8 cellular contexts compared by ENCODE assay signal in the genomic region with DNA sequence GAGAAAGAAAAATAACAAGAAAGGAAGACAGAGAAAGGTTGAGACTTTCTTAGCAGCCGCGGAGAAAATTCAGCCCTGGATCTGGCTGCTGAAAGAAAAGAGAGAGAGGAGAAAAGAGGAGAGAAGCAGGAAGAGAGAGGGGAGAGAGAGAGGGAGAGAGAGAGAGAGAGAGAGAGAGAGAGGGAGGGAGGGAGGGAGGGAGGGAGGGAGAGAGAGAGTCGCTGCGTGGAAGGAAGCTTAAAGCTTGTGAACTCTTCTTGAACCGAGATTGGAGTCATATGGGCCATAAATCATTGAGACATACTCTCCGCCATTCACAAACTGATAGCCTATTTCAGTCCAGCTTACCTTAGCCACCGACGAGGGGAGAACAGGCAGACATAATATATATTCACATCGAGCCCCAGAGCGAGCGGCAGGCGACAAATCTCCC. TPM values are rescaled to one million over a fixed set of nuclear protein-coding genes. Genes with fewer than 3 reads are reported as not detected.
DNase-seq lines count a peak whose midpoint lies in the region; ATAC-seq and TF ChIP-seq lines count a peak whose summit lies in the region.

No MANE protein-coding gene starts in this region.

- DNase-seq in SK-N-SH (no peak), NCI-H774 (lab: John Stamatoyannopoulos, UW) (peak; percentile 78), epithelial cell of esophagus (ENCODE audit: low read depth) (peak; percentile 45), nephron progenitor cell (no peak)
- no peak for DNase-seq in activated CD8-positive, alpha-beta memory T cell treated with anti-CD3 and anti-CD28 coated beads for 24 hours

- POLR2A ChIA-PET in SK-N-SH (lab: Yijun Ruan, JAX): no interaction called here

- 0 out of 2 replicates have a peak overlapping the region, but pooled peaks have one; percentile 56 for H2AFZ ChIP-seq in SK-N-SH (ENCODE audit: low read depth)

- TF ChIP-seq CTCF in SK-N-SH (IDR thresholded peaks at IDR 0.05): no peak
- no peak for TF ChIP-seq CTCF in epithelial cell of esophagus (IDR thresholded peaks at IDR 0.05; ENCODE audit: insufficient read depth, low read depth, low read length, missing control alignments)
- TF ChIP-seq CTCF in nephron progenitor cell (IDR thresholded peaks at IDR 0.05): no peak

- H3K27ac Mint-ChIP-seq in nephron progenitor cell: peak overlapping the region; percentile 99

- peaks cover 96% of the 10 kb centered on the region for H3K4me1 Mint-ChIP-seq in nephron progenitor cell

- H3K4me3 ChIP-seq in SK-N-SH (ENCODE audit: low read depth in 2 of 2, low read length in 1 of 2): no peak overlapping the region
- peak overlapping the region; percentile 36 for H3K4me3 ChIP-seq in epithelial cell of esophagus (ENCODE audit: low read length)

- peaks cover 45% of the 10 kb centered on the region for H3K36me3 Mint-ChIP-seq in nephron progenitor cell (ENCODE audit: low read depth)

- H4K20me1 ChIP-seq in SK-N-SH (ENCODE audit: insufficient read depth): peaks cover 2% of the 10 kb centered on the region; the same call in 1 of the 2 replicates

- H3K4me1 ChIP-seq in SK-N-SH (ENCODE audit: control insufficient read depth in 1 of 2, insufficient read depth in 2 of 2, low read depth in 1 of 2, low read length in 1 of 2): no peaks in the 10 kb centered on the region

- peaks cover 97% of the 10 kb centered on the region for H3K27me3 ChIP-seq in SK-N-SH (ENCODE audit: insufficient read depth)

- no peak for TF ChIP-seq RAD21 in SK-N-SH (IDR thresholded peaks at IDR 0.05; ENCODE audit: low read length)

- H3K9me3 ChIP-seq in SK-N-SH: no peaks in the 10 kb centered on the region

- no peaks in the 10 kb centered on the region for H3F3A ChIP-seq in SK-N-SH (replicated peaks; ENCODE audit: insufficient read depth)

- H3K9me2 ChIP-seq in SK-N-SH: no peaks in the 10 kb centered on the region

- no peaks in the 10 kb centered on the region for H3K27me3 Mint-ChIP-seq in nephron progenitor cell (ENCODE audit: low read depth, poor library complexity)

- CTCF ChIA-PET in SK-N-SH (lab: Yijun Ruan, JAX): interaction anchor here (1.3 to 2.0 kb wide), 2 partner anchors 38 to 203 kb away, joined by 3 to 10 read pairs; no protein-coding TSS in a partner anchor

- no peak for TF ChIP-seq EP300 in SK-N-SH (IDR thresholded peaks at IDR 0.05; ENCODE audit: borderline replicate concordance in 1 of 2, low read depth in 1 of 2, low read length in 1 of 2)

- WGBS in SK-N-SH (ENCODE audit: low lambda C conversion rate): 8% methylated on average over 12 of the region's 12 CpGs

- no peaks in the 10 kb centered on the region for H3K9me3 Mint-ChIP-seq in nephron progenitor cell

- no peak overlapping the region; the same call in 1 of the 2 replicates for H3K9ac ChIP-seq in SK-N-SH

- no peak for ATAC-seq in SK-N-SH treated with all-trans-retinoic acid at 6 μM for 48 hours
- ATAC-seq in HG02759 (IDR thresholded peaks at IDR 0.05; ENCODE audit: unreplicated experiment): no peak
- ATAC-seq in GM18868 (IDR thresholded peaks at IDR 0.05; ENCODE audit: unreplicated experiment): no peak

- peak overlapping the region; percentile 38; the same call in 1 of the 2 replicates for H3K4me2 ChIP-seq in SK-N-SH

- H3K36me3 ChIP-seq in SK-N-SH (replicated peaks in 1 of 2; ENCODE audit: control insufficient read depth in 1 of 2, insufficient read depth in 2 of 2, low read length in 1 of 2): no peaks in the 10 kb centered on the region

- peak overlapping the region; percentile 99 for H3K4me3 Mint-ChIP-seq in nephron progenitor cell

- H3K27ac ChIP-seq in SK-N-SH (ENCODE audit: low read depth in 2 of 2, low read length in 1 of 2): no peak overlapping the region

- H3K79me2 ChIP-seq in SK-N-SH (ENCODE audit: insufficient read depth): no peaks in the 10 kb centered on the region

TF ChIP-seq in SK-N-SH, 30 proteins besides CTCF, POLR2A, EP300 and RAD21:
- no peak for TF ChIP-seq FOXM1 (IDR thresholded peaks at IDR 0.05; ENCODE audit: low read depth)
- TF ChIP-seq, protein P1, sequence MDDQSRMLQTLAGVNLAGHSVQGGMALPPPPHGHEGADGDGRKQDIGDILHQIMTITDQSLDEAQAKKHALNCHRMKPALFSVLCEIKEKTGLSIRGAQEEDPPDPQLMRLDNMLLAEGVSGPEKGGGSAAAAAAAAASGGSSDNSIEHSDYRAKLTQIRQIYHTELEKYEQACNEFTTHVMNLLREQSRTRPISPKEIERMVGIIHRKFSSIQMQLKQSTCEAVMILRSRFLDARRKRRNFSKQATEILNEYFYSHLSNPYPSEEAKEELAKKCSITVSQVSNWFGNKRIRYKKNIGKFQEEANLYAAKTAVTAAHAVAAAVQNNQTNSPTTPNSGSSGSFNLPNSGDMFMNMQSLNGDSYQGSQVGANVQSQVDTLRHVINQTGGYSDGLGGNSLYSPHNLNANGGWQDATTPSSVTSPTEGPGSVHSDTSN (IDR thresholded peaks at IDR 0.05): peak; percentile 23; the same call in 1 of the 2 replicates

TF ChIP-seq in SK-N-SH treated with all-trans-retinoic acid at 6 μM for 48 hours, 23 proteins besides CTCF, POLR2A, EP300 and RAD21:
- TF ChIP-seq, protein P2, sequence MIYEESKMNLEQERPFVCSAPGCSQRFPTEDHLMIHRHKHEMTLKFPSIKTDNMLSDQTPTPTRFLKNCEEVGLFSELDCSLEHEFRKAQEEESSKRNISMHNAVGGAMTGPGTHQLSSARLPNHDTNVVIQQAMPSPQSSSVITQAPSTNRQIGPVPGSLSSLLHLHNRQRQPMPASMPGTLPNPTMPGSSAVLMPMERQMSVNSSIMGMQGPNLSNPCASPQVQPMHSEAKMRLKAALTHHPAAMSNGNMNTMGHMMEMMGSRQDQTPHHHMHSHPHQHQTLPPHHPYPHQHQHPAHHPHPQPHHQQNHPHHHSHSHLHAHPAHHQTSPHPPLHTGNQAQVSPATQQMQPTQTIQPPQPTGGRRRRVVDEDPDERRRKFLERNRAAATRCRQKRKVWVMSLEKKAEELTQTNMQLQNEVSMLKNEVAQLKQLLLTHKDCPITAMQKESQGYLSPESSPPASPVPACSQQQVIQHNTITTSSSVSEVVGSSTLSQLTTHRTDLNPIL (CRISPR knock-in tag; IDR thresholded peaks at IDR 0.05; ENCODE audit: low read depth): no peak
- TF ChIP-seq PPARA (CRISPR knock-in tag; IDR thresholded peaks at IDR 0.05; ENCODE audit: borderline replicate concordance): no peak
- TF ChIP-seq GLIS3 (CRISPR knock-in tag; IDR thresholded peaks at IDR 0.05): no peak
- TF ChIP-seq, protein P3, sequence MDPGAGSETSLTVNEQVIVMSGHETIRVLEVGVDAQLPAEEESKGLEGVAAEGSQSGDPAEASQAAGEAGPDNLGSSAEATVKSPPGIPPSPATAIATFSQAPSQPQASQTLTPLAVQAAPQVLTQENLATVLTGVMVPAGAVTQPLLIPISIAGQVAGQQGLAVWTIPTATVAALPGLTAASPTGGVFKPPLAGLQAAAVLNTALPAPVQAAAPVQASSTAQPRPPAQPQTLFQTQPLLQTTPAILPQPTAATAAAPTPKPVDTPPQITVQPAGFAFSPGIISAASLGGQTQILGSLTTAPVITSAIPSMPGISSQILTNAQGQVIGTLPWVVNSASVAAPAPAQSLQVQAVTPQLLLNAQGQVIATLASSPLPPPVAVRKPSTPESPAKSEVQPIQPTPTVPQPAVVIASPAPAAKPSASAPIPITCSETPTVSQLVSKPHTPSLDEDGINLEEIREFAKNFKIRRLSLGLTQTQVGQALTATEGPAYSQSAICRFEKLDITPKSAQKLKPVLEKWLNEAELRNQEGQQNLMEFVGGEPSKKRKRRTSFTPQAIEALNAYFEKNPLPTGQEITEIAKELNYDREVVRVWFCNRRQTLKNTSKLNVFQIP (CRISPR knock-in tag; IDR thresholded peaks at IDR 0.05; ENCODE audit: borderline replicate concordance, low read depth): no peak
- no peak for TF ChIP-seq ZFP3 (CRISPR knock-in tag; IDR thresholded peaks at IDR 0.05)

RNA-seq across cellular contexts. Expression of a gene that starts 10.3 kb away (rescaled TPM):
- 1.2 and 1.9 TPM in 2 replicates for polyA plus RNA-seq in SK-N-SH (2012; rRNA removed)
- polyA plus RNA-seq in SK-N-SH (2012; cell fraction: cytosol; rRNA removed): 0.73 and 1.1 TPM in 2 replicates
- polyA plus RNA-seq in SK-N-SH (2012; cell fraction: nucleus; rRNA removed): 2.6 and 3.2 TPM in 2 replicates

RNA-seq across cellular contexts. Expression of a gene that starts 23.0 kb away (rescaled TPM):
- 0.03 TPM in 2 replicates for polyA plus RNA-seq in SK-N-SH (2012; rRNA removed)
- polyA plus RNA-seq in SK-N-SH (2012; cell fraction: cytosol; rRNA removed): 0.03 TPM in 2 replicates
- polyA plus RNA-seq in SK-N-SH (2012; cell fraction: nucleus; rRNA removed): 0.04 and 0.05 TPM in 2 replicates

RNA-seq across cellular contexts. Expression of a gene that starts 24.4 kb away (rescaled TPM):
- not detected in 2 replicates for polyA plus RNA-seq in SK-N-SH (2012; rRNA removed)
- not detected in 2 replicates for polyA plus RNA-seq in SK-N-SH (2012; cell fraction: cytosol; rRNA removed)
- not detected in 2 replicates for polyA plus RNA-seq in SK-N-SH (2012; cell fraction: nucleus; rRNA removed)

RNA-seq across cellular contexts. Expression of a gene that starts 34.8 kb away (rescaled TPM):
- 0.10 and 0.46 TPM in 2 replicates for polyA plus RNA-seq in SK-N-SH (2012; rRNA removed)
- polyA plus RNA-seq in SK-N-SH (2012; cell fraction: cytosol; rRNA removed): 0.16 and 0.17 TPM in 2 replicates
- polyA plus RNA-seq in SK-N-SH (2012; cell fraction: nucleus; rRNA removed): 0.64 and 1.1 TPM in 2 replicates

RNA-seq across cellular contexts. Expression of a gene that starts 38.4 kb away (rescaled TPM):
- not detected in 2 replicates for polyA plus RNA-seq in SK-N-SH (2012; rRNA removed)
- 0.01 TPM in 1 of 2 replicates, not detected in the other for polyA plus RNA-seq in SK-N-SH (2012; cell fraction: cytosol; rRNA removed)
- not detected in 2 replicates for polyA plus RNA-seq in SK-N-SH (2012; cell fraction: nucleus; rRNA removed)

Comparison
In these comparisons a context has a peak if more than half of its experiments do, and no peak if none do; other contexts are left out.
1. DNase-seq: peak in NCI-H774 (single experiment) and epithelial cell of esophagus (single experiment); none in SK-N-SH (single experiment), nephron progenitor cell (single experiment) and activated CD8-positive, alpha-beta memory T cell treated with anti-CD3 and anti-CD28 coated beads for 24 hours (single experiment).